21 cellular contexts compared by ENCODE assay signal in genomic region chr6:119262612-119263011, GRCh38.
"Had no signal": no experiment of that assay in that cellular context is flagged by ENCODE, and none has a peak within 500 bp of the region (broad histone marks: within the 10 kb centered on the region; RNA-seq: fewer than 3 reads in every experiment).

No MANE protein-coding gene starts in this region.

- H3K27ac ChIP-seq: RWPE1 had no signal

- ATAC-seq: Panc1 had no signal

- DNase-seq: KBM-7; MV-4-11; NCI-H1092; NCI-H1105 treated with DMSO at 0.1 percent for 48 hours; NCI-H1417 treated with DMSO at 0.1 percent for 48 hours; NCI-H146; NCI-H1930; NCI-H2081; NCI-H2107; NCI-H226; NCI-H510A; NCI-H524 treated with DMSO at 0.1 percent for 48 hours; NCI-H774; NK-92 treated with Interleukin-12 subunit alpha and Interleukin-12 subunit beta, amount 100 ng/mL, for 24 hours; PC-3; SHP77; SK-N-SH; SW 1271 had no signal

- H3K9me3 ChIP-seq: SK-N-SH had no signal

- H3K4me3 Mint-ChIP-seq: IgD-negative memory B cell had no signal

- H3K9ac ChIP-seq: SK-N-SH had no signal

- H3K4me2 ChIP-seq: SK-N-SH had no signal

- H3K27ac Mint-ChIP-seq: IgD-negative memory B cell had no signal

- H3K27me3 Mint-ChIP-seq: IgD-negative memory B cell had no signal
